10 cellular contexts compared by ENCODE assay signal in genomic region chr11:86515297-86516094, GRCh38.
A peak's percentile ranks its signal among the peaks of the same experiment; 100 is the strongest.
DNase-seq lines count a peak whose midpoint lies in the region; ATAC-seq and TF ChIP-seq lines count a peak whose summit lies in the region.
"Had no signal": no experiment of that assay in that cellular context is flagged by ENCODE, and none has a peak within 500 bp of the region (broad histone marks: within the 10 kb centered on the region; RNA-seq: fewer than 3 reads in every experiment).

No MANE protein-coding gene starts in this region.

- peak; percentile 5; the same call in 1 of the 2 replicates for TF ChIP-seq RAD21 in IMR-90 (IDR thresholded peaks at IDR 0.05; ENCODE audit: low read length)

- peak overlapping the region; percentile 17 for H2AK9ac ChIP-seq in IMR-90 (replicated peaks; ENCODE audit: low read depth, low read length, poor library complexity)

- intact Hi-C loops in A673 (cut with micrococcal nuclease; ENCODE audit: unreplicated experiment) = no loop called here
- intact Hi-C loops in IMR-90 (cut with micrococcal nuclease) = loop anchor here (5.0 kb wide), 1 partner anchor 53 kb away; no protein-coding TSS in a partner anchor
- intact Hi-C loops in activated CD4-positive, alpha-beta memory T cell treated with anti-CD3 and anti-CD28 coated beads for 36 hours (cut with micrococcal nuclease) = no loop called here

- peak overlapping the region; percentile 61; the same call in 1 of the 2 replicates for H3K14ac ChIP-seq in IMR-90 (replicated peaks; ENCODE audit: low read depth, low read length)

- H3K4me3 ChIP-seq in A673 (ENCODE audit: low read depth, low read length, poor library complexity, severe bottlenecking) (no peak overlapping the region), IMR-90 (ENCODE audit: insufficient read depth, low read depth, low read length) (no peak overlapping the region), mesodermal cell (ENCODE audit: extremely low read depth, insufficient read depth, low read length, poor library complexity, severe bottlenecking) (no peak overlapping the region)

- H3K9me3 ChIP-seq in A673 (ENCODE audit: low read depth, low read length, poor library complexity, severe bottlenecking) (no peaks in the 10 kb centered on the region), IMR-90 (ENCODE audit: control insufficient read depth, insufficient read depth, low read length) (peaks cover 3% of the 10 kb centered on the region), mesodermal cell (ENCODE audit: control insufficient read depth, low read length) (peaks cover 17% of the 10 kb centered on the region)

- CTCF ChIA-PET in A673 (lab: Charles Lee) (interaction anchor here (0.6 to 1.1 kb wide), 3 partner anchors 31 to 424 kb away, joined by 3 to 4 read pairs (median 4); no protein-coding TSS in a partner anchor), IMR-90 (lab: Yijun Ruan, JAX) (interaction anchor here (1.3 kb wide), 1 partner anchor 8 kb away, joined by 3 read pairs; no protein-coding TSS in a partner anchor)
- CTCF ChIA-PET in activated CD4-positive, alpha-beta memory T cell treated with anti-CD3 and anti-CD28 coated beads for 36 hours (lab: Charles Lee) = no interaction called here

- peak overlapping the region; percentile 31 for H2AK5ac ChIP-seq in IMR-90 (ENCODE audit: low read depth, low read length)

- peak overlapping the region in 1 of 2 experiments; percentile 47; a peak in 1 of 4 replicates for H4K8ac ChIP-seq in IMR-90 (ENCODE audit: low read depth in 2 of 2, low read length in 2 of 2)

- H3K56ac ChIP-seq in IMR-90 (ENCODE audit: extremely low read depth, insufficient read depth, low read length) = peak overlapping the region; percentile 15; the same call in 1 of the 2 replicates

- dilution Hi-C loops in IMR-90 (cut with HindIII; ENCODE audit: low sequenced_read_pairs, unreplicated experiment) = no loop called here

- TF ChIP-seq CTCF in A673 (conservative IDR thresholded peaks at IDR 0.05; ENCODE audit: low read depth, low read length) (0 out of 2 replicates have a peak, but pooled peaks have one; percentile 19), IMR-90 (conservative IDR thresholded peaks at IDR 0.05; ENCODE audit: low read depth, low read length) (no peak)

- peak overlapping the region; percentile 54 for H2AFZ ChIP-seq in IMR-90 (replicated peaks; ENCODE audit: low read length, poor library complexity)

- no peaks in the 10 kb centered on the region for H3K27me3 Mint-ChIP-seq in activated CD4-positive, alpha-beta memory T cell treated with anti-CD3 and anti-CD28 coated beads for 36 hours

- H3K4ac ChIP-seq in IMR-90 (ENCODE audit: low read depth, low read length) = peak overlapping the region; percentile 52

- H3K4me1 ChIP-seq in A673 (ENCODE audit: insufficient read depth, low read length, poor library complexity, severe bottlenecking) = peaks cover 46% of the 10 kb centered on the region
- peaks cover 24% of the 10 kb centered on the region for H3K4me1 ChIP-seq in IMR-90 (ENCODE audit: control insufficient read depth, insufficient read depth, low read length)
- peaks cover 79% of the 10 kb centered on the region for H3K4me1 ChIP-seq in mesodermal cell (ENCODE audit: control insufficient read depth, insufficient read depth, low read length, poor library complexity, severe bottlenecking)

- no peaks in the 10 kb centered on the region for H3K9me3 Mint-ChIP-seq in activated CD4-positive, alpha-beta memory T cell treated with anti-CD3 and anti-CD28 coated beads for 36 hours

- POLR2A ChIA-PET in A673 (lab: Charles Lee; ENCODE audit: low non-redundant PET) = no interaction called here
- POLR2A ChIA-PET in IMR-90 (lab: Charles Lee; ENCODE audit: unreplicated experiment) = interaction anchor here (0.7 kb wide), 1 partner anchor 75 kb away, joined by 3 read pairs; no protein-coding TSS in a partner anchor
- POLR2A ChIA-PET in activated CD4-positive, alpha-beta memory T cell treated with anti-CD3 and anti-CD28 coated beads for 36 hours (lab: Charles Lee) = no interaction called here

- H3K23ac ChIP-seq in IMR-90 (ENCODE audit: low read depth, low read length) = peak overlapping the region; percentile 55; the same call in 1 of the 2 replicates

- peak; percentile 77 for ATAC-seq in IMR-90 (ENCODE audit: low read depth)
- no peak for ATAC-seq in GM18517 (IDR thresholded peaks at IDR 0.05; ENCODE audit: unreplicated experiment)

- H4K91ac ChIP-seq in IMR-90 (ENCODE audit: insufficient read depth, low read depth, low read length) = peak overlapping the region; percentile 14; the same call in 1 of the 2 replicates

- H3K27me3 ChIP-seq in A673 (replicated peaks; ENCODE audit: insufficient read depth, low read depth, low read length, poor library complexity) (no peaks in the 10 kb centered on the region), IMR-90 (ENCODE audit: control insufficient read depth, insufficient read depth, low read length) (no peaks in the 10 kb centered on the region)

- no peak overlapping the region for H3K27ac Mint-ChIP-seq in activated CD4-positive, alpha-beta memory T cell treated with anti-CD3 and anti-CD28 coated beads for 36 hours

- no peaks in the 10 kb centered on the region for H3K36me3 Mint-ChIP-seq in activated CD4-positive, alpha-beta memory T cell treated with anti-CD3 and anti-CD28 coated beads for 36 hours

- H4K5ac ChIP-seq in IMR-90 (ENCODE audit: low read depth, low read length) = no peak overlapping the region

- no peaks in the 10 kb centered on the region for H3K4me1 Mint-ChIP-seq in activated CD4-positive, alpha-beta memory T cell treated with anti-CD3 and anti-CD28 coated beads for 36 hours (ENCODE audit: low read depth)

- H3K79me1 ChIP-seq in IMR-90 (ENCODE audit: low read depth in 1 of 2, low read length in 2 of 2) = peaks cover 0 to 3% of the 10 kb centered on the region in 2 experiments; a peak in 1 of 4 replicates

- no CpG with 5 or more reads among the region's 7 CpGs for WGBS in IMR-90 (ENCODE audit: extremely low coverage in 2 of 2, insufficient read length in 1 of 2), 2 experiments
- WGBS in mesodermal cell (ENCODE audit: insufficient coverage in 2 of 2), 2 experiments = 34 to 58% methylated on average over 4 to 5 of the region's 7 CpGs

- no peak overlapping the region for H3K9ac ChIP-seq in IMR-90 (ENCODE audit: low read depth, low read length)

- peak overlapping the region; percentile 45; the same call in 1 of the 3 replicates for H2BK15ac ChIP-seq in IMR-90 (ENCODE audit: low read depth, low read length)

- H3K36me3 ChIP-seq in A673 (ENCODE audit: insufficient read depth, low read length, poor library complexity, severe bottlenecking) (no peaks in the 10 kb centered on the region), IMR-90 (ENCODE audit: control insufficient read depth, insufficient read depth, low read length) (no peaks in the 10 kb centered on the region), mesodermal cell (ENCODE audit: control insufficient read depth, insufficient read depth, low read length) (no peaks in the 10 kb centered on the region)

- no peak overlapping the region for H3K4me2 ChIP-seq in IMR-90 (ENCODE audit: low read depth, low read length)

- H2BK120ac ChIP-seq in IMR-90 (ENCODE audit: low read depth, low read length) = peak overlapping the region; percentile 57

- peak overlapping the region; percentile 57 for H2BK20ac ChIP-seq in IMR-90 (ENCODE audit: low read depth, low read length)

- peaks cover 16% of the 10 kb centered on the region for H3K9me1 ChIP-seq in IMR-90 (ENCODE audit: insufficient read depth, low read length)

- H3K27ac ChIP-seq in A673 (ENCODE audit: low read depth, low read length, poor library complexity, severe bottlenecking) (no peak overlapping the region), IMR-90 (ENCODE audit: insufficient read depth, low read length) (no peak overlapping the region; the same call in 1 of the 2 replicates), mesodermal cell (ENCODE audit: low read depth, low read length, severe bottlenecking) (peak overlapping the region; percentile 83)

- H3K4me3 Mint-ChIP-seq in activated CD4-positive, alpha-beta memory T cell treated with anti-CD3 and anti-CD28 coated beads for 36 hours = no peak overlapping the region

- BruUV-seq in A673 (replicated peaks; lab: Mats Ljungman, UMichigan) (no TSS peak), IMR-90 (replicated peaks; lab: Mats Ljungman, UMichigan) (no TSS peak)

- in situ Hi-C loops in IMR-90 (cut with MboI; ENCODE audit: low sequenced_read_pairs) = no loop called here

- no peak for TF ChIP-seq POLR2A in IMR-90 (IDR thresholded peaks at IDR 0.05; ENCODE audit: low read depth, low read length)

- H2BK5ac ChIP-seq in IMR-90 (ENCODE audit: low read depth, low read length, poor library complexity, severe bottlenecking) = peak overlapping the region; percentile 29

- DNase-seq in A673 (ENCODE audit: low spot score) (peak; percentile 96), IMR-90 (peak; percentile 91), cerebellar cortex (ENCODE audit: low spot score) (peak; percentile 49), HUDEP-2 (lab: John Stamatoyannopoulos, UW; ENCODE audit: unreplicated experiment in 76 of 76) (no peak)
- no peak for DNase-seq in stimulated activated naive CD4-positive, alpha-beta T cell (lab: John Stamatoyannopoulos, UW)
- DNase-seq in activated CD4-positive, alpha-beta memory T cell treated with anti-CD3 and anti-CD28 coated beads for 36 hours = no peak
- DNase-seq: activated naive CD4-positive, alpha-beta T cell treated with anti-CD3 and anti-CD28 coated beads, Interleukin-2, amount 50 U/mL, for 16 hours; NCI-H2029 had no signal

- H3K18ac ChIP-seq in IMR-90 (ENCODE audit: low read depth, low read length) = peak overlapping the region; percentile 1; the same call in 1 of the 2 replicates

- no peaks in the 10 kb centered on the region for H4K20me1 ChIP-seq in IMR-90 (ENCODE audit: insufficient read depth, low read length)

TF ChIP-seq in IMR-90, 13 proteins besides CTCF, POLR2A, EP300 and RAD21 (continues in another document):
- TF ChIP-seq SMC3 (IDR thresholded peaks at IDR 0.05; ENCODE audit: low read depth, low read length) (no peak), MAFK (IDR thresholded peaks at IDR 0.05; ENCODE audit: low read depth, low read length) (no peak), USF2 (IDR thresholded peaks at IDR 0.05; ENCODE audit: low read depth, low read length) (no peak), RFX5 (IDR thresholded peaks at IDR 0.05; ENCODE audit: low read depth, low read length) (no peak), FOS (IDR thresholded peaks at IDR 0.05; ENCODE audit: low read depth, low read length) (peak; percentile 85), CEBPB (IDR thresholded peaks at IDR 0.05; ENCODE audit: low read depth, low read length) (peak; percentile 85), CHD1 (IDR thresholded peaks at IDR 0.05; ENCODE audit: low read depth, low read length) (no peak)

Comparison
In these comparisons a context has a peak if more than half of its experiments do, and no peak if none do; other contexts are left out.
1. DNase-seq: peak in A673 (single experiment), IMR-90 (single experiment) and cerebellar cortex (single experiment); none in stimulated activated naive CD4-positive, alpha-beta T cell (0 of 6), HUDEP-2 (0 of 76) and activated CD4-positive, alpha-beta memory T cell treated with anti-CD3 and anti-CD28 coated beads for 36 hours (single experiment).